ENCODE assay signal across 23 cellular contexts in genomic region chr2:138307099-138307498, GRCh38.
A peak's percentile ranks its signal among the peaks of the same experiment; 100 is the strongest.
DNase-seq lines count a peak whose midpoint lies in the region; ATAC-seq and TF ChIP-seq lines count a peak whose summit lies in the region.
"Had no signal": no experiment of that assay in that cellular context is flagged by ENCODE, and none has a peak within 500 bp of the region (broad histone marks: within the 10 kb centered on the region; RNA-seq: fewer than 3 reads in every experiment).

No MANE protein-coding gene starts in this region.

- peaks cover 0 to 4% (median 1%) of the 10 kb centered on the region in 4 donors for H3K4me1 ChIP-seq in right lobe of liver
- H3K4me1 ChIP-seq: A549; BE2C; BLaER1 treated with 17β-estradiol and CSF1 and Interleukin-3, amounts not matched to agents 10 nM and 100 nM had no signal

- no peaks in the 10 kb centered on the region for H3K9me3 ChIP-seq in right lobe of liver
- H3K9me3 ChIP-seq: A549; BE2C; BLaER1 treated with 17β-estradiol and CSF1 and Interleukin-3, amounts not matched to agents 10 nM and 100 nM; HAP-1 had no signal

- no peak overlapping the region for H3K4me3 ChIP-seq in right lobe of liver
- H3K4me3 ChIP-seq: A549; BLaER1 treated with 17β-estradiol and CSF1 and Interleukin-3, amounts not matched to agents 10 nM and 100 nM; GM12878; HAP-1 had no signal

- H3K36me3 ChIP-seq in right lobe of liver = no peaks in the 10 kb centered on the region
- H3K36me3 ChIP-seq: BE2C; BLaER1 treated with 17β-estradiol and CSF1 and Interleukin-3, amounts not matched to agents 10 nM and 100 nM; HAP-1 had no signal

- intact Hi-C loops in right lobe of liver (cut with DNase I) = no loop called here

- H3K27me3 ChIP-seq in right lobe of liver = no peaks in the 10 kb centered on the region
- H3K27me3 ChIP-seq: BE2C; BLaER1 treated with 17β-estradiol and CSF1 and Interleukin-3, amounts not matched to agents 10 nM and 100 nM had no signal

- TF ChIP-seq POLR2A in right lobe of liver (IDR thresholded peaks at IDR 0.05) = no peak

- DNase-seq in HuH-7 (ENCODE audit: low spot score) = peak; percentile 12
- no peak for DNase-seq in left lobe of liver (ENCODE audit: low spot score)
- no peak for DNase-seq in right lobe of liver
- no peak for DNase-seq in DMS79 treated with DMSO at 0.1 percent for 48 hours (lab: John Stamatoyannopoulos, UW)
- no peak for DNase-seq in NCI-H774 (lab: John Stamatoyannopoulos, UW)
- DNase-seq: 8988T; ACHN; AML-193; BE2C; Calu3; CD4-positive, alpha-beta memory T cell; COR-L47; DMS153; EL; GDM1; GOT3; HFFc6 had no signal

- no peak overlapping the region for H3K27ac ChIP-seq in right lobe of liver
- H3K27ac ChIP-seq: A549; BLaER1 treated with 17β-estradiol and CSF1 and Interleukin-3, amounts not matched to agents 10 nM and 100 nM had no signal

- WGBS in right lobe of liver (ENCODE audit: insufficient coverage, low coverage, low lambda C conversion rate, missing lambda C conversion rate) = 7% methylated on average over 1 of the region's 1 CpG

- TF ChIP-seq CTCF in right lobe of liver (IDR thresholded peaks at IDR 0.05) = no peak

- peak; percentile 6 for ATAC-seq in GM18511 (IDR thresholded peaks at IDR 0.05; ENCODE audit: unreplicated experiment)
- peak; percentile 84 for ATAC-seq in left lobe of liver
- peak; percentile 80 to 98 (median 92) for ATAC-seq in right lobe of liver
- no peak for ATAC-seq in GM19395 (IDR thresholded peaks at IDR 0.05; ENCODE audit: unreplicated experiment)
- ATAC-seq: A549 had no signal
